13 cellular contexts compared by ENCODE assay signal in genomic region chr10:132232553-132232949, GRCh38. TPM values are rescaled to one million over a fixed set of nuclear protein-coding genes. Genes with fewer than 3 reads are reported as not detected.
DNase-seq lines count a peak whose midpoint lies in the region; ATAC-seq and TF ChIP-seq lines count a peak whose summit lies in the region.
"Had no signal": no experiment of that assay in that cellular context is flagged by ENCODE, and none has a peak within 500 bp of the region (broad histone marks: within the 10 kb centered on the region; RNA-seq: fewer than 3 reads in every experiment).

No MANE protein-coding gene starts in this region.

- in situ Hi-C loops in gastrocnemius medialis (cut with MboI; ENCODE audit: low sequenced_read_pairs in 4 of 4) = no loop called here

- TF ChIP-seq POLR2A in gastrocnemius medialis (IDR thresholded peaks at IDR 0.05) = no peak

- DNase-seq in NCI-H748 (lab: John Stamatoyannopoulos, UW; ENCODE audit: unreplicated experiment) (peak; percentile 58), NCI-H748 treated with DMSO at 0.1 percent for 48 hours (lab: John Stamatoyannopoulos, UW) (no peak), NOMO-1 (lab: John Stamatoyannopoulos, UW; ENCODE audit: unreplicated experiment in 2 of 2) (peak; percentile 75), gastrocnemius medialis (peak; percentile 14 to 25)
- peak; percentile 26 for DNase-seq in activated naive CD8-positive, alpha-beta T cell treated with anti-CD3 and anti-CD28 coated beads, Interleukin-2, amount 50 U/mL, for 24 hours
- no peak for DNase-seq in activated CD4-positive, CD25-positive, alpha-beta regulatory T cell (lab: John Stamatoyannopoulos, UW)
- DNase-seq: 8988T, H9, NCI-H524 treated with DMSO at 0.1 percent for 48 hours, nephron progenitor cell had no signal

- no peak for ATAC-seq in activated naive CD8-positive, alpha-beta T cell treated with anti-CD3 and anti-CD28 coated beads, Interleukin-2, amount 50 U/mL, for 24 hours
- ATAC-seq in gastrocnemius medialis (no peak), HG03139 (IDR thresholded peaks at IDR 0.05; ENCODE audit: unreplicated experiment) (no peak), HG03135 (IDR thresholded peaks at IDR 0.05; ENCODE audit: unreplicated experiment) (no peak)

- no peaks in the 10 kb centered on the region for H3K4me1 ChIP-seq in gastrocnemius medialis

- peak overlapping the region; percentile 75 for H3K27ac Mint-ChIP-seq in activated naive CD8-positive, alpha-beta T cell treated with anti-CD3 and anti-CD28 coated beads, Interleukin-2, amount 50 U/mL, for 24 hours
- H3K27ac Mint-ChIP-seq: nephron progenitor cell had no signal

- H3K27me3 ChIP-seq in gastrocnemius medialis = no peaks in the 10 kb centered on the region

- no peaks in the 10 kb centered on the region for H3K27me3 Mint-ChIP-seq in activated naive CD8-positive, alpha-beta T cell treated with anti-CD3 and anti-CD28 coated beads, Interleukin-2, amount 50 U/mL, for 24 hours
- H3K27me3 Mint-ChIP-seq: central memory CD8-positive, alpha-beta T cell had no signal

- no peaks in the 10 kb centered on the region for H3K9me3 ChIP-seq in gastrocnemius medialis

- H3K27ac ChIP-seq in gastrocnemius medialis = no peak overlapping the region

- no peaks in the 10 kb centered on the region for H3K36me3 ChIP-seq in gastrocnemius medialis

- H3K4me1 Mint-ChIP-seq in activated naive CD8-positive, alpha-beta T cell treated with anti-CD3 and anti-CD28 coated beads, Interleukin-2, amount 50 U/mL, for 24 hours = peaks cover 35% of the 10 kb centered on the region

- intact Hi-C loops in gastrocnemius medialis (cut with DNase I; ENCODE audit: low total_unique reads) = no loop called here

- H3K4me3 Mint-ChIP-seq in activated naive CD8-positive, alpha-beta T cell treated with anti-CD3 and anti-CD28 coated beads, Interleukin-2, amount 50 U/mL, for 24 hours = peak overlapping the region; percentile 61
- H3K4me3 Mint-ChIP-seq: central memory CD8-positive, alpha-beta T cell; H9; nephron progenitor cell had no signal

- no peaks in the 10 kb centered on the region for H3K36me3 Mint-ChIP-seq in activated naive CD8-positive, alpha-beta T cell treated with anti-CD3 and anti-CD28 coated beads, Interleukin-2, amount 50 U/mL, for 24 hours (ENCODE audit: low read depth)

- no peak for TF ChIP-seq CTCF in gastrocnemius medialis (IDR thresholded peaks at IDR 0.05 in 4 of 5, conservative IDR thresholded peaks at IDR 0.05 in 1 of 5)

- H3K4me3 ChIP-seq in gastrocnemius medialis = no peak overlapping the region

- no peaks in the 10 kb centered on the region for H3K9me3 Mint-ChIP-seq in activated naive CD8-positive, alpha-beta T cell treated with anti-CD3 and anti-CD28 coated beads, Interleukin-2, amount 50 U/mL, for 24 hours
- H3K9me3 Mint-ChIP-seq: central memory CD8-positive, alpha-beta T cell; H9; nephron progenitor cell had no signal

RNA-seq across cellular contexts. Expression of gene DPYSL4, which starts 45.8 kb away (rescaled TPM):
- 1 to 10 TPM in 1 of 4 donors, under 1 TPM in 3; 0.29 to 1.3 (median 0.46) TPM for total RNA-seq in gastrocnemius medialis

Comparison
In these comparisons a context has a peak if more than half of its experiments do, and no peak if none do; other contexts are left out.
1. DNase-seq: peak in NCI-H748 (single experiment), NOMO-1 (2 of 2), activated naive CD8-positive, alpha-beta T cell treated with anti-CD3 and anti-CD28 coated beads, Interleukin-2, amount 50 U/mL, for 24 hours (single experiment) and gastrocnemius medialis (2 of 2); none in NCI-H748 treated with DMSO at 0.1 percent for 48 hours (single experiment) and activated CD4-positive, CD25-positive, alpha-beta regulatory T cell (0 of 4).